In genomic region chr7:100157334-100158228, GRCh38 we compare ENCODE assay signal across 2 cellular contexts.
A peak's percentile ranks its signal among the peaks of the same experiment; 100 is the strongest.
TF ChIP-seq lines count a peak whose summit lies in the region.

No MANE protein-coding gene starts in this region.

TF ChIP-seq in GM23338, 12 proteins besides CTCF, POLR2A, EP300 and RAD21:
- TF ChIP-seq JUNB (IDR thresholded peaks at IDR 0.05; ENCODE audit: unreplicated experiment) (no peak), POLR2AphosphoS5 (IDR thresholded peaks at IDR 0.05; ENCODE audit: low read depth) (no peak), ZNF114 (CRISPR knock-in tag; IDR thresholded peaks at IDR 0.05) (no peak), ZNF331 (CRISPR knock-in tag; IDR thresholded peaks at IDR 0.05; ENCODE audit: low read depth) (no peak), CREB1 (CRISPR knock-in tag; IDR thresholded peaks at IDR 0.05; ENCODE audit: low read depth) (no peak), ETS1 (IDR thresholded peaks at IDR 0.05) (no peak), EZH2phosphoT487 (IDR thresholded peaks at IDR 0.05; ENCODE audit: unreplicated experiment) (no peak), STAT1 (IDR thresholded peaks at IDR 0.05; ENCODE audit: unreplicated experiment) (no peak), REST (IDR thresholded peaks at IDR 0.05; ENCODE audit: unreplicated experiment) (no peak), NANOG (IDR thresholded peaks at IDR 0.05; ENCODE audit: borderline replicate concordance) (no peak), EZH2 (IDR thresholded peaks at IDR 0.05; ENCODE audit: low read depth, unreplicated experiment) (no peak)
- TF ChIP-seq, protein P1, sequence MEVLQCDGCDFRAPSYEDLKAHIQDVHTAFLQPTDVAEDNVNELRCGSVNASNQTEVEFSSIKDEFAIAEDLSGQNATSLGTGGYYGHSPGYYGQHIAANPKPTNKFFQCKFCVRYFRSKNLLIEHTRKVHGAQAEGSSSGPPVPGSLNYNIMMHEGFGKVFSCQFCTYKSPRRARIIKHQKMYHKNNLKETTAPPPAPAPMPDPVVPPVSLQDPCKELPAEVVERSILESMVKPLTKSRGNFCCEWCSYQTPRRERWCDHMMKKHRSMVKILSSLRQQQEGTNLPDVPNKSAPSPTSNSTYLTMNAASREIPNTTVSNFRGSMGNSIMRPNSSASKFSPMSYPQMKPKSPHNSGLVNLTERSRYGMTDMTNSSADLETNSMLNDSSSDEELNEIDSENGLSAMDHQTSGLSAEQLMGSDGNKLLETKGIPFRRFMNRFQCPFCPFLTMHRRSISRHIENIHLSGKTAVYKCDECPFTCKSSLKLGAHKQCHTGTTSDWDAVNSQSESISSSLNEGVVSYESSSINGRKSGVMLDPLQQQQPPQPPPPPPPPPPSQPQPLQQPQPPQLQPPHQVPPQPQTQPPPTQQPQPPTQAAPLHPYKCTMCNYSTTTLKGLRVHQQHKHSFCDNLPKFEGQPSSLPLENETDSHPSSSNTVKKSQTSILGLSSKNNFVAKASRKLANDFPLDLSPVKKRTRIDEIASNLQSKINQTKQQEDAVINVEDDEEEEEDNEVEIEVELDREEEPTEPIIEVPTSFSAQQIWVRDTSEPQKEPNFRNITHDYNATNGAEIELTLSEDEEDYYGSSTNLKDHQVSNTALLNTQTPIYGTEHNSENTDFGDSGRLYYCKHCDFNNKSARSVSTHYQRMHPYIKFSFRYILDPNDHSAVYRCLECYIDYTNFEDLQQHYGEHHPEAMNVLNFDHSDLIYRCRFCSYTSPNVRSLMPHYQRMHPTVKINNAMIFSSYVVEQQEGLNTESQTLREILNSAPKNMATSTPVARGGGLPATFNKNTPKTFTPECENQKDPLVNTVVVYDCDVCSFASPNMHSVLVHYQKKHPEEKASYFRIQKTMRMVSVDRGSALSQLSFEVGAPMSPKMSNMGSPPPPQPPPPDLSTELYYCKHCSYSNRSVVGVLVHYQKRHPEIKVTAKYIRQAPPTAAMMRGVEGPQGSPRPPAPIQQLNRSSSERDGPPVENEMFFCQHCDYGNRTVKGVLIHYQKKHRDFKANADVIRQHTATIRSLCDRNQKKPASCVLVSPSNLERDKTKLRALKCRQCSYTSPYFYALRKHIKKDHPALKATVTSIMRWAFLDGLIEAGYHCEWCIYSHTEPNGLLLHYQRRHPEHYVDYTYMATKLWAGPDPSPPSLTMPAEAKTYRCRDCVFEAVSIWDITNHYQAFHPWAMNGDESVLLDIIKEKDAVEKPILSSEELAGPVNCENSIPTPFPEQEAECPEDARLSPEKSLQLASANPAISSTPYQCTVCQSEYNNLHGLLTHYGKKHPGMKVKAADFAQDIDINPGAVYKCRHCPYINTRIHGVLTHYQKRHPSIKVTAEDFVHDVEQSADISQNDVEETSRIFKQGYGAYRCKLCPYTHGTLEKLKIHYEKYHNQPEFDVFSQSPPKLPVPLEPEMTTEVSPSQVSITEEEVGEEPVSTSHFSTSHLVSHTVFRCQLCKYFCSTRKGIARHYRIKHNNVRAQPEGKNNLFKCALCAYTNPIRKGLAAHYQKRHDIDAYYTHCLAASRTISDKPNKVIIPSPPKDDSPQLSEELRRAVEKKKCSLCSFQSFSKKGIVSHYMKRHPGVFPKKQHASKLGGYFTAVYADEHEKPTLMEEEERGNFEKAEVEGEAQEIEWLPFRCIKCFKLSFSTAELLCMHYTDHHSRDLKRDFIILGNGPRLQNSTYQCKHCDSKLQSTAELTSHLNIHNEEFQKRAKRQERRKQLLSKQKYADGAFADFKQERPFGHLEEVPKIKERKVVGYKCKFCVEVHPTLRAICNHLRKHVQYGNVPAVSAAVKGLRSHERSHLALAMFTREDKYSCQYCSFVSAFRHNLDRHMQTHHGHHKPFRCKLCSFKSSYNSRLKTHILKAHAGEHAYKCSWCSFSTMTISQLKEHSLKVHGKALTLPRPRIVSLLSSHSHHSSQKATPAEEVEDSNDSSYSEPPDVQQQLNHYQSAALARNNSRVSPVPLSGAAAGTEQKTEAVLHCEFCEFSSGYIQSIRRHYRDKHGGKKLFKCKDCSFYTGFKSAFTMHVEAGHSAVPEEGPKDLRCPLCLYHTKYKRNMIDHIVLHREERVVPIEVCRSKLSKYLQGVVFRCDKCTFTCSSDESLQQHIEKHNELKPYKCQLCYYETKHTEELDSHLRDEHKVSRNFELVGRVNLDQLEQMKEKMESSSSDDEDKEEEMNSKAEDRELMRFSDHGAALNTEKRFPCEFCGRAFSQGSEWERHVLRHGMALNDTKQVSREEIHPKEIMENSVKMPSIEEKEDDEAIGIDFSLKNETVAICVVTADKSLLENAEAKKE (CRISPR knock-in tag; IDR thresholded peaks at IDR 0.05) = no peak

TF ChIP-seq in SK-N-SH, 30 proteins besides CTCF, POLR2A, EP300 and RAD21:
- no peak for TF ChIP-seq GATA2 (CRISPR knock-in tag; IDR thresholded peaks at IDR 0.05)
- TF ChIP-seq ZBTB33 (IDR thresholded peaks at IDR 0.05; ENCODE audit: borderline replicate concordance, low read depth) = no peak
- 0 out of 2 replicates have a peak, but pooled peaks have one; percentile 34 for TF ChIP-seq SIN3A (IDR thresholded peaks at IDR 0.05; ENCODE audit: borderline replicate concordance, low read depth, low read length)
- TF ChIP-seq FOSL2 (IDR thresholded peaks at IDR 0.05; ENCODE audit: borderline replicate concordance, low read depth) = peak; percentile 8; the same call in 1 of the 2 replicates
- TF ChIP-seq NRF1 (IDR thresholded peaks at IDR 0.05; ENCODE audit: low read depth, low read length) = no peak
- no peak for TF ChIP-seq JUND (IDR thresholded peaks at IDR 0.05)
- no peak for TF ChIP-seq MEF2A (IDR thresholded peaks at IDR 0.05; ENCODE audit: borderline replicate concordance, low read depth)
- no peak for TF ChIP-seq CHD2 (IDR thresholded peaks at IDR 0.05; ENCODE audit: low read length, partially characterized antibody)
- TF ChIP-seq TEAD4 (IDR thresholded peaks at IDR 0.05; ENCODE audit: borderline replicate concordance, insufficient read depth) = no peak
- peak; percentile 51 for TF ChIP-seq MAX (IDR thresholded peaks at IDR 0.05; ENCODE audit: low read depth)
- no peak for TF ChIP-seq FOXJ3 (CRISPR knock-in tag; IDR thresholded peaks at IDR 0.05)
- no peak for TF ChIP-seq NFIC (IDR thresholded peaks at IDR 0.05; ENCODE audit: borderline replicate concordance)
- TF ChIP-seq ELF1 (IDR thresholded peaks at IDR 0.05) = 0 out of 2 replicates have a peak, but pooled peaks have one; percentile 24
- TF ChIP-seq PBX3 (IDR thresholded peaks at IDR 0.05) = peak; percentile 20; the same call in 1 of the 2 replicates
- no peak for TF ChIP-seq TAF1 (IDR thresholded peaks at IDR 0.05; ENCODE audit: borderline replicate concordance, low read depth, low read length)
- 0 out of 2 replicates have a peak, but pooled peaks have one; percentile 37 for TF ChIP-seq MXI1 (IDR thresholded peaks at IDR 0.05; ENCODE audit: low read depth, low read length)
- TF ChIP-seq RCOR1 (IDR thresholded peaks at IDR 0.05; ENCODE audit: low read length) = no peak
- no peak; the same call in 1 of the 2 replicates for TF ChIP-seq POLR2AphosphoS5 (IDR thresholded peaks at IDR 0.05; ENCODE audit: low read depth, low read length)
- no peak for TF ChIP-seq TCF12 (IDR thresholded peaks at IDR 0.05)
- no peak for TF ChIP-seq YY1 (IDR thresholded peaks at IDR 0.05; ENCODE audit: low read depth)
- TF ChIP-seq GABPA (IDR thresholded peaks at IDR 0.05; ENCODE audit: low read depth) = no peak
